In the genomic region with DNA sequence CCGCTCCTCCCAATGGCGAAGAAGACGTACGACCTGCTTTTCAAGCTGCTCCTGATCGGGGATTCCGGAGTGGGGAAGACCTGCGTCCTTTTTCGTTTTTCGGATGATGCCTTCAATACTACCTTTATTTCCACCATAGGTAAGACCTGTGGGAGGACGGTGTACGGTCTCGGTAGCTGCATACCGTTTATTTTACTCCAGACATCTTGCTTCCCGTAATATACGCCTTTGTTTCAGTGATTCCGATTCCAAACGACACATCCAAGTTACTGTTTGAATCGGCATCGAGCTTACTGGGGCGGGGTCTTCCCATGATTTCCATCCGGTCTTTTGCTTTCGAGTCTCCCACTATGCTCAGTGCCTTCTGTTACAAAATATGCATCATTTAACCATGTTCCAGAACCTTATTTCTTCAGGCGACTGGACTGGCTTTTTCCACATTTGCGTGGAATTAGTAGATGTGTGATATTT, we compare ENCODE assay signal across 1 cellular context.
TF ChIP-seq lines count a peak whose summit lies in the region.

No MANE protein-coding gene starts in this region.

TF ChIP-seq in WTC11, 78 proteins besides CTCF, POLR2A, EP300 and RAD21 (continued from another document):
- TF ChIP-seq, protein P1, sequence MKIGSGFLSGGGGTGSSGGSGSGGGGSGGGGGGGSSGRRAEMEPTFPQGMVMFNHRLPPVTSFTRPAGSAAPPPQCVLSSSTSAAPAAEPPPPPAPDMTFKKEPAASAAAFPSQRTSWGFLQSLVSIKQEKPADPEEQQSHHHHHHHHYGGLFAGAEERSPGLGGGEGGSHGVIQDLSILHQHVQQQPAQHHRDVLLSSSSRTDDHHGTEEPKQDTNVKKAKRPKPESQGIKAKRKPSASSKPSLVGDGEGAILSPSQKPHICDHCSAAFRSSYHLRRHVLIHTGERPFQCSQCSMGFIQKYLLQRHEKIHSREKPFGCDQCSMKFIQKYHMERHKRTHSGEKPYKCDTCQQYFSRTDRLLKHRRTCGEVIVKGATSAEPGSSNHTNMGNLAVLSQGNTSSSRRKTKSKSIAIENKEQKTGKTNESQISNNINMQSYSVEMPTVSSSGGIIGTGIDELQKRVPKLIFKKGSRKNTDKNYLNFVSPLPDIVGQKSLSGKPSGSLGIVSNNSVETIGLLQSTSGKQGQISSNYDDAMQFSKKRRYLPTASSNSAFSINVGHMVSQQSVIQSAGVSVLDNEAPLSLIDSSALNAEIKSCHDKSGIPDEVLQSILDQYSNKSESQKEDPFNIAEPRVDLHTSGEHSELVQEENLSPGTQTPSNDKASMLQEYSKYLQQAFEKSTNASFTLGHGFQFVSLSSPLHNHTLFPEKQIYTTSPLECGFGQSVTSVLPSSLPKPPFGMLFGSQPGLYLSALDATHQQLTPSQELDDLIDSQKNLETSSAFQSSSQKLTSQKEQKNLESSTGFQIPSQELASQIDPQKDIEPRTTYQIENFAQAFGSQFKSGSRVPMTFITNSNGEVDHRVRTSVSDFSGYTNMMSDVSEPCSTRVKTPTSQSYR (CRISPR knock-in tag; IDR thresholded peaks at IDR 0.05): no peak
